In genomic region chr15:90143176-90143655, GRCh38 we compare ENCODE assay signal across 1 cellular context.
TF ChIP-seq lines count a peak whose summit lies in the region.

No MANE protein-coding gene starts in this region.

TF ChIP-seq in K562, 482 proteins besides CTCF, POLR2A, EP300 and RAD21 (continued from another document and continues in another):
- no peak for TF ChIP-seq ZBTB40 (IDR thresholded peaks at IDR 0.05)
- TF ChIP-seq ZBTB40 (CRISPR knock-in tag; IDR thresholded peaks at IDR 0.05) = no peak
- peak; percentile 96 to 99 for TF ChIP-seq MAZ (CRISPR knock-in tag; conservative IDR thresholded peaks at IDR 0.05 in 1 of 2, IDR thresholded peaks at IDR 0.05 in 1 of 2)
- peak; percentile 85 for TF ChIP-seq STAG1 (CRISPR knock-in tag; IDR thresholded peaks at IDR 0.05; ENCODE audit: borderline replicate concordance)
- no peak for TF ChIP-seq SRSF9 (IDR thresholded peaks at IDR 0.05; ENCODE audit: borderline replicate concordance, low read depth, low read length)
- no peak; the same call in 1 of the 2 replicates for TF ChIP-seq ZNF239 (CRISPR knock-in tag; IDR thresholded peaks at IDR 0.05)
- no peak for TF ChIP-seq HDGF (IDR thresholded peaks at IDR 0.05)
- TF ChIP-seq, protein P1, sequence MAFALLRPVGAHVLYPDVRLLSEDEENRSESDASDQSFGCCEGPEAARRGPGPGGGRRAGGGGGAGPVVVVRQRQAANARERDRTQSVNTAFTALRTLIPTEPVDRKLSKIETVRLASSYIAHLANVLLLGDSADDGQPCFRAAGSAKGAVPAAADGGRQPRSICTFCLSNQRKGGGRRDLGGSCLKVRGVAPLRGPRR (CRISPR knock-in tag; IDR thresholded peaks at IDR 0.05) = no peak
- no peak for TF ChIP-seq C11orf30 (IDR thresholded peaks at IDR 0.05; ENCODE audit: low read depth)
- peak; percentile 61 to 63 for TF ChIP-seq NRF1 (conservative IDR thresholded peaks at IDR 0.05 in 1 of 2, IDR thresholded peaks at IDR 0.05 in 1 of 2)
- TF ChIP-seq MYNN (IDR thresholded peaks at IDR 0.05) = peak; percentile 92
- TF ChIP-seq MYNN (CRISPR knock-in tag; IDR thresholded peaks at IDR 0.05) = no peak
- peak; percentile 69; the same call in 1 of the 2 replicates for TF ChIP-seq GATAD2B (IDR thresholded peaks at IDR 0.05; ENCODE audit: borderline replicate concordance)
- TF ChIP-seq RBM22 (IDR thresholded peaks at IDR 0.05; ENCODE audit: low read depth, low read length, poor library complexity, severe bottlenecking) = no peak
- no peak for TF ChIP-seq FOXK1 (CRISPR knock-in tag; IDR thresholded peaks at IDR 0.05; ENCODE audit: borderline replicate concordance)
- TF ChIP-seq MCM5 (IDR thresholded peaks at IDR 0.05; ENCODE audit: low read depth) = no peak
- TF ChIP-seq CHD2 (IDR thresholded peaks at IDR 0.05; ENCODE audit: low read depth, low read length) = peak; percentile 56; the same call in 1 of the 2 replicates
- no peak for TF ChIP-seq ZNF165 (CRISPR knock-in tag; IDR thresholded peaks at IDR 0.05; ENCODE audit: borderline replicate concordance)
- TF ChIP-seq, protein P2, sequence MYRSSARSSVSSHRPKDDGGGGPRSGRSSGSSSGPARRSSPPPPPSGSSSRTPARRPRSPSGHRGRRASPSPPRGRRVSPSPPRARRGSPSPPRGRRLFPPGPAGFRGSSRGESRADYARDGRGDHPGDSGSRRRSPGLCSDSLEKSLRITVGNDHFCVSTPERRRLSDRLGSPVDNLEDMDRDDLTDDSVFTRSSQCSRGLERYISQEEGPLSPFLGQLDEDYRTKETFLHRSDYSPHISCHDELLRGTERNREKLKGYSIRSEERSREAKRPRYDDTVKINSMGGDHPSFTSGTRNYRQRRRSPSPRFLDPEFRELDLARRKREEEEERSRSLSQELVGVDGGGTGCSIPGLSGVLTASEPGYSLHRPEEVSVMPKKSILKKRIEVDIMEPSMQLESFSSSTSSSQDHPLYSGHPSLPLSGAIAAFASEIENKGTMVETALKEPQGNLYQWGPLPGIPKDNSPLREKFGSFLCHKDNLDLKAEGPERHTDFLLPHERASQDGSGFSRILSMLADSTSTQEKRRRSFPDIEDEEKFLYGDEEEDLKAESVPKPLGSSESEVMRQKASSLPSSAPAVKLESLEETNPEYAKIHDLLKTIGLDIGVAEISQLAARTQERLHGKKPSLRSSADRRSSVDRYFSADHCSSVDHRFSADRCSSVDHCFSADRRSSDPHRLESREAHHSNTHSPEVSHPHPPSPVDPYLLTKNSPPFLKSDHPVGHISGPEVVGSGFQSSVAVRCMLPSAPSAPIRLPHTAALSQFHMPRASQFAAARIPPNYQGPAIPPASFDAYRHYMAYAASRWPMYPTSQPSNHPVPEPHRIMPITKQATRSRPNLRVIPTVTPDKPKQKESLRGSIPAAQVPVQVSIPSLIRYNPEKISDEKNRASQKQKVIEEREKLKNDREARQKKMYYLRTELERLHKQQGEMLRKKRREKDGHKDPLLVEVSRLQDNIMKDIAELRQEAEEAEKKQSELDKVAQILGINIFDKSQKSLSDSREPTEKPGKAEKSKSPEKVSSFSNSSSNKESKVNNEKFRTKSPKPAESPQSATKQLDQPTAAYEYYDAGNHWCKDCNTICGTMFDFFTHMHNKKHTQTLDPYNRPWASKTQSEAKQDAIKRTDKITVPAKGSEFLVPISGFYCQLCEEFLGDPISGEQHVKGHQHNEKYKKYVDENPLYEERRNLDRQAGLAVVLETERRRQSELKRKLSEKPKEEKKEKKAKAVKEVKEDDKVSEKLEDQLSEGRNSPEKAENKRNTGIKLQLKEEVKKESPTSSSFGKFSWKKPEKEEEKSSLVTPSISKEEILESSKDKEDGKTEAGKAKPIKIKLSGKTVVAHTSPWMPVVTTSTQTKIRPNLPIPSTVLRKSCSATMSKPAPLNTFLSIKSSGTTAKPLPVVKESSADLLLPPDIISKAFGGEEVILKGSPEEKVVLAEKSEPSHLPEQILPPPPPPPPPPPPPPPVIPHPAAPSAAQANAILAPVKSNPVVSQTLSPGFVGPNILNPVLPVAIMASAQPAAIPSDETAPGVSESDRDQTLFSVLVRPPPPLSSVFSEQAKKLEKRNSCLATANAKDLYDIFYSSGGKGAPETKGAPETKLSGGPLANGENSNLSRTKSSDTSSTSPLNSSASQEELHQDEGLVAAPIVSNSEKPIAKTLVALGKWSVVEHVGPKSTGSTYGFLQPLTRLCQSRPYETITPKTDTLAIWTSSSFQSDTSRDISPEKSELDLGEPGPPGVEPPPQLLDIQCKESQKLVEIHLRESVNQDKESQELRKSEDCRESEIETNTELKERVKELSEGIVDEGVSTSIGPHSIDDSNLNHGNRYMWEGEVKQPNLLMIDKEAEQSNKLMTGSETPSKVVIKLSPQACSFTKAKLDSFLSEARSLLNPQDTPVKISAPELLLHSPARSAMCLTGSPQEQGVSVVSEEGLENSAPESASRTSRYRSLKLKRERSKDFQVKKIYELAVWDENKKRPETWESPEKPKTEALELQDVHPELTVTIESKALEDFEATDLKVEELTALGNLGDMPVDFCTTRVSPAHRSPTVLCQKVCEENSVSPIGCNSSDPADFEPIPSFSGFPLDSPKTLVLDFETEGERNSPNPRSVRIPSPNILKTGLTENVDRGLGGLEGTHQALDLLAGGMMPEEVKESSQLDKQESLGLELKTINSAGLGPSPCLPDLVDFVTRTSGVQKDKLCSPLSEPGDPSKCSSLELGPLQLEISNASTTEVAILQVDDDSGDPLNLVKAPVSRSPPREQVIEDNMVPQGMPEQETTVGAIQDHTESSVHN (IDR thresholded peaks at IDR 0.05; ENCODE audit: borderline replicate concordance in 1 of 2, low read depth in 1 of 2) = no peak
- TF ChIP-seq ZEB2 (IDR thresholded peaks at IDR 0.05) = peak; percentile 47
- TF ChIP-seq FUS (optimal IDR thresholded peaks at IDR 0.05; ENCODE audit: low read depth, low read length) = no peak
- no peak for TF ChIP-seq ZNF121 (CRISPR knock-in tag; conservative IDR thresholded peaks at IDR 0.05)
- peak; percentile 49; the same call in 1 of the 2 replicates for TF ChIP-seq HCFC1 (IDR thresholded peaks at IDR 0.05; ENCODE audit: low read depth, low read length)
- TF ChIP-seq DIDO1 (tag; IDR thresholded peaks at IDR 0.05; ENCODE audit: low read depth) = no peak
- TF ChIP-seq YY1 (IDR thresholded peaks at IDR 0.05; ENCODE audit: borderline replicate concordance in 1 of 3, control insufficient read depth in 1 of 3, extremely low read depth in 1 of 3, insufficient read depth in 3 of 3, insufficient read length in 1 of 3, insufficient replicate concordance in 2 of 3, low read depth in 1 of 3, low read length in 2 of 3) = peak in 2 of 3 experiments; percentile 24 to 50
- TF ChIP-seq ZNF217 (CRISPR knock-in tag; IDR thresholded peaks at IDR 0.05) = no peak
- TF ChIP-seq ZNF408 (CRISPR knock-in tag; IDR thresholded peaks at IDR 0.05; ENCODE audit: low read depth) = no peak
- TF ChIP-seq ARID3B (CRISPR knock-in tag; IDR thresholded peaks at IDR 0.05; ENCODE audit: borderline replicate concordance) = no peak
- peak; percentile 95 for TF ChIP-seq TEAD4 (IDR thresholded peaks at IDR 0.05; ENCODE audit: low read length)
- TF ChIP-seq TEAD4 (CRISPR knock-in tag; IDR thresholded peaks at IDR 0.05; ENCODE audit: borderline replicate concordance) = no peak
- TF ChIP-seq ZNF134 (CRISPR knock-in tag; conservative IDR thresholded peaks at IDR 0.05) = no peak
- no peak for TF ChIP-seq NR3C1 (CRISPR knock-in tag; IDR thresholded peaks at IDR 0.05)
- TF ChIP-seq, protein P3, sequence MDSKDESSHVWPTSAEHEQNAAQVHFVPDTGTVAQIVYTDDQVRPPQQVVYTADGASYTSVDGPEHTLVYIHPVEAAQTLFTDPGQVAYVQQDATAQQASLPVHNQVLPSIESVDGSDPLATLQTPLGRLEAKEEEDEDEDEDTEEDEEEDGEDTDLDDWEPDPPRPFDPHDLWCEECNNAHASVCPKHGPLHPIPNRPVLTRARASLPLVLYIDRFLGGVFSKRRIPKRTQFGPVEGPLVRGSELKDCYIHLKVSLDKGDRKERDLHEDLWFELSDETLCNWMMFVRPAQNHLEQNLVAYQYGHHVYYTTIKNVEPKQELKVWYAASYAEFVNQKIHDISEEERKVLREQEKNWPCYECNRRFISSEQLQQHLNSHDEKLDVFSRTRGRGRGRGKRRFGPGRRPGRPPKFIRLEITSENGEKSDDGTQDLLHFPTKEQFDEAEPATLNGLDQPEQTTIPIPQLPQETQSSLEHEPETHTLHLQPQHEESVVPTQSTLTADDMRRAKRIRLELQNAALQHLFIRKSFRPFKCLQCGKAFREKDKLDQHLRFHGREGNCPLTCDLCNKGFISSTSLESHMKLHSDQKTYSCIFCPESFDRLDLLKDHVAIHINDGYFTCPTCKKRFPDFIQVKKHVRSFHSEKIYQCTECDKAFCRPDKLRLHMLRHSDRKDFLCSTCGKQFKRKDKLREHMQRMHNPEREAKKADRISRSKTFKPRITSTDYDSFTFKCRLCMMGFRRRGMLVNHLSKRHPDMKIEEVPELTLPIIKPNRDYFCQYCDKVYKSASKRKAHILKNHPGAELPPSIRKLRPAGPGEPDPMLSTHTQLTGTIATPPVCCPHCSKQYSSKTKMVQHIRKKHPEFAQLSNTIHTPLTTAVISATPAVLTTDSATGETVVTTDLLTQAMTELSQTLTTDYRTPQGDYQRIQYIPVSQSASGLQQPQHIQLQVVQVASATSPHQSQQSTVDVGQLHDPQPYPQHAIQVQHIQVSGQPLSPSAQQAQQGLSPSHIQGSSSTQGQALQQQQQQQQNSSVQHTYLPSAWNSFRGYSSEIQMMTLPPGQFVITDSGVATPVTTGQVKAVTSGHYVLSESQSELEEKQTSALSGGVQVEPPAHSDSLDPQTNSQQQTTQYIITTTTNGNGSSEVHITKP (IDR thresholded peaks at IDR 0.05; ENCODE audit: partially characterized antibody) = peak; percentile 84
- no peak for TF ChIP-seq ZNF436 (CRISPR knock-in tag; IDR thresholded peaks at IDR 0.05)
